7 cellular contexts compared by ENCODE assay signal in the genomic region with DNA sequence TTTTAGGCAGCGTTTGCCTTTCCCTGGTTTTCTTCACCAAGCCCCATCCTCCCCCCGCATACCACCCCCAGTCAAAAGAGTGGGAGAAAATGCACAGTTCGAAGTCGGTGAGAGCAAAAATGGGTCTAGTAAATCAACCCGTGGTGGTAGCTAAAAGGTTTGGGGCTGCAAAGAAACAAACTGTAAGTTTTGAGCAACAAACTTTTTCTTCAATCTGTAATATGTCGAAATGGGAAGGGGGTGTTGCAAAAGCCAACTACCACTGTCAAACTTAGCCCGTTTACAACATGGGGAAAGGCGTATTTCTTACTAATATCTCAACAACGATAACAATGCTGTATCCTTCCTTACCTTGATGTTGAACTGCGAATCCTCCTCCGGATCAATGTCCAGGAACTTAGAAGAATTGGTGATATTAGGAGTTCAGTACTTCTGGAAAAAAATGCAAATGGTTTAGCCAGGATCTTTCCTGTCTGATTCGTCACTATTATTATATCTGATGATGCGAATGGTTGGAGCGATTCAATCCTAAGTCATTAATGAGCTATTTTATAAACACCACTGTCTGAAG. TPM values are rescaled to one million over a fixed set of nuclear protein-coding genes. Genes with fewer than 3 reads are reported as not detected.
A peak's percentile ranks its signal among the peaks of the same experiment; 100 is the strongest.
DNase-seq lines count a peak whose midpoint lies in the region; ATAC-seq and TF ChIP-seq lines count a peak whose summit lies in the region.

No MANE protein-coding gene starts in this region.

- peaks cover 16% of the 10 kb centered on the region for H3K4me1 Mint-ChIP-seq in central memory CD8-positive, alpha-beta T cell
- H3K4me1 Mint-ChIP-seq in naive B cell, result peaks cover 8 to 38% (median 20%) of the 10 kb centered on the region in 3 donors

- H3K9me3 Mint-ChIP-seq in central memory CD8-positive, alpha-beta T cell, result no peaks in the 10 kb centered on the region
- peaks cover 3 to 32% (median 15%) of the 10 kb centered on the region in 7 donors for H3K9me3 Mint-ChIP-seq in naive B cell

- peaks cover 8% of the 10 kb centered on the region for H3K36me3 Mint-ChIP-seq in central memory CD8-positive, alpha-beta T cell (ENCODE audit: insufficient read depth)
- peaks cover 0 to 4% of the 10 kb centered on the region in 2 donors for H3K36me3 Mint-ChIP-seq in naive B cell

- no peak for ATAC-seq in central memory CD8-positive, alpha-beta T cell (replicated peaks; ENCODE audit: extremely low read depth, poor library complexity, severe bottlenecking)
- ATAC-seq in naive B cell (ENCODE audit: low read depth in 2 of 2) (no peak), HG02798 (IDR thresholded peaks at IDR 0.05; ENCODE audit: poor library complexity, unreplicated experiment) (no peak)

- peak overlapping the region; percentile 96 for H3K4me3 ChIP-seq in GM12865 (ENCODE audit: low read depth, low read length)

- DNase-seq in GM12865 (ENCODE audit: low read depth), result no peak
- DNase-seq in NCI-H69 (lab: John Stamatoyannopoulos, UW), result peak; percentile 55
- no peak for DNase-seq in central memory CD8-positive, alpha-beta T cell (ENCODE audit: low spot score in 2 of 2)
- no peak for DNase-seq in naive B cell
- DNase-seq in activated naive CD4-positive, alpha-beta T cell treated with anti-CD3 and anti-CD28 coated beads, Interleukin-2, amount 50 U/mL, for 16 hours, result no peak
- DNase-seq in NCI-H82 (lab: John Stamatoyannopoulos, UW), result no peak

- peak overlapping the region; percentile 92 for H3K4me3 Mint-ChIP-seq in central memory CD8-positive, alpha-beta T cell
- H3K4me3 Mint-ChIP-seq in naive B cell, result peak overlapping the region; percentile 80 to 98 (median 91)

- peak overlapping the region; percentile 83 for H3K27ac Mint-ChIP-seq in central memory CD8-positive, alpha-beta T cell (ENCODE audit: low read depth)
- peak overlapping the region in 4 of 6 donors; percentile 30 to 86 (median 38) for H3K27ac Mint-ChIP-seq in naive B cell

- no peak for TF ChIP-seq CTCF in GM12865 (IDR thresholded peaks at IDR 0.05; ENCODE audit: insufficient read depth, low read depth, low read length, missing control alignments)

- H3K27me3 Mint-ChIP-seq in central memory CD8-positive, alpha-beta T cell, result peaks cover 60% of the 10 kb centered on the region
- peaks cover 31 to 60% (median 46%) of the 10 kb centered on the region in 3 donors for H3K27me3 Mint-ChIP-seq in naive B cell

RNA-seq across cellular contexts. Expression of a gene that starts 2.4 kb away (rescaled TPM):
- not detected for polyA plus RNA-seq in naive B cell (ENCODE audit: low read depth in 6 of 6)
